ENCODE assay signal across 9 cellular contexts in genomic region chr10:37473906-37474305, GRCh38.
"Had no signal": no experiment of that assay in that cellular context is flagged by ENCODE, and none has a peak within 500 bp of the region (broad histone marks: within the 10 kb centered on the region; RNA-seq: fewer than 3 reads in every experiment).

No MANE protein-coding gene starts in this region.

- H3K27ac Mint-ChIP-seq: GM23338, H9, HFFc6 had no signal

- H3K4me1 Mint-ChIP-seq: GM23338, H9 had no signal

- H3K36me3 ChIP-seq: HAP-1 had no signal

- H3K4me1 ChIP-seq: HAP-1 had no signal

- ATAC-seq: GM23338, HCT116 had no signal

- H3K4me3 Mint-ChIP-seq: GM23338, H9, HFFc6 had no signal

- H3K27ac ChIP-seq: GM23248 had no signal

- H3K4me3 ChIP-seq: GM23248, GM23338, HAP-1 had no signal

- DNase-seq: GM23248, GOT3, H7, H9, HCEC 1CT, HFFc6 had no signal

- H3K9me3 ChIP-seq: HAP-1 had no signal
